Comparison of ENCODE assay signal across 8 cellular contexts in the genomic region with DNA sequence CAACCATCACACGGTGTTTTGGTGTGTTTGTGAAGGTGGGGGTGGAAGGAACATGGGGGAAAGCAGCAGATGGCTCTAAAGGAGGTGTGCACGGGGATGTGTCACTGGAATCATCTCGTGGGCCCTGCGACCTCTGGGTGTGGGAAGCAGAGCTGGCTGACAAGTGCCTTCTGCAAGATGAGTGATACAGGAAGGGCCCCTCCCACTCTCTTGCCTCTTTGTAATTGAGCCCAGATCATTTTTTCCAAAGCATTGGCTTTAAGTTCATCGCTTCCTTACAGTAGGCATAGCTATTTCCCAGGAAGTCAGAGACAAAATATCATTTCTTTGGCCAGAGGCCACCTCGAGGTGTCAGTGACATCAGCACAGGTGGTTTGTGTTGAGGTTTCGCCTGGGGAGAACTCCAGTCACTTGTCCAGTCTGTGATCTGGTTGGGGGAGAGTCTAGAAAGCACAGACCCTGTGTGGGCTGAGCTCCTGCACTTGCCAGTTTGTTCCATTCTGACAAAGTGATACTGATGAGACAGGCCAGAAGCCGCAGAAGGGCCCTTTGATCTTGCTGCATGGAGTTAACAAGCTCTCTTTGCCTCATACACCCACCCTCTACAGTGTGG. TPM values are rescaled to one million over a fixed set of nuclear protein-coding genes. Genes with fewer than 3 reads are reported as not detected.
DNase-seq lines count a peak whose midpoint lies in the region; ATAC-seq and TF ChIP-seq lines count a peak whose summit lies in the region.

No MANE protein-coding gene starts in this region.

- no peaks in the 10 kb centered on the region for H3K27me3 Mint-ChIP-seq in activated CD4-positive, alpha-beta T cell treated with anti-CD3 and anti-CD28 coated beads, Interleukin-2, amount 10 ng/mL, durations not matched to agents 7 days and 5 days
- no peaks in the 10 kb centered on the region for H3K27me3 Mint-ChIP-seq in chondrocyte (ENCODE audit: low read depth)

- no peak for ATAC-seq in GM21576 (IDR thresholded peaks at IDR 0.05; ENCODE audit: unreplicated experiment)

- peak overlapping the region; percentile 74 for H3K27ac Mint-ChIP-seq in activated CD4-positive, alpha-beta T cell treated with anti-CD3 and anti-CD28 coated beads, Interleukin-2, amount 10 ng/mL, durations not matched to agents 7 days and 5 days
- H3K27ac Mint-ChIP-seq in chondrocyte (ENCODE audit: unreplicated experiment), result peak overlapping the region; percentile 20

- no peak for TF ChIP-seq CTCF in chondrocyte (IDR thresholded peaks at IDR 0.05)

- no peak overlapping the region for H3K4me3 Mint-ChIP-seq in activated CD4-positive, alpha-beta T cell treated with anti-CD3 and anti-CD28 coated beads, Interleukin-2, amount 10 ng/mL, durations not matched to agents 7 days and 5 days
- no peak overlapping the region for H3K4me3 Mint-ChIP-seq in chondrocyte (ENCODE audit: unreplicated experiment)

- POLR2A ChIA-PET in activated CD4-positive, alpha-beta T cell treated with anti-CD3 and anti-CD28 coated beads, Interleukin-2, amount 10 ng/mL, durations not matched to agents 7 days and 5 days (lab: Charles Lee), result interaction anchor here (0.5 to 1.4 kb wide), 4 partner anchors 10 to 1145 kb away, joined by 3 to 4 read pairs (median 4); a partner anchor contains a TSS

- CTCF ChIA-PET in activated CD4-positive, alpha-beta T cell treated with anti-CD3 and anti-CD28 coated beads, Interleukin-2, amount 10 ng/mL, durations not matched to agents 7 days and 5 days (lab: Charles Lee), result interaction anchor here (2.0 to 4.7 kb wide), 3 partner anchors 9 to 17 kb away, joined by 9 to 34 read pairs (median 10); no protein-coding TSS in a partner anchor

- peaks cover 37% of the 10 kb centered on the region for H3K4me1 Mint-ChIP-seq in activated CD4-positive, alpha-beta T cell treated with anti-CD3 and anti-CD28 coated beads, Interleukin-2, amount 10 ng/mL, durations not matched to agents 7 days and 5 days
- peaks cover 24% of the 10 kb centered on the region for H3K4me1 Mint-ChIP-seq in chondrocyte (ENCODE audit: low read depth)

- DNase-seq in GM03348 (ENCODE audit: low spot score) (peak; percentile 70), chondrocyte (ENCODE audit: low spot score) (no peak), H4 (ENCODE audit: low spot score) (no peak), GOT3 (lab: John Stamatoyannopoulos, UW) (no peak), HPDE6-E6E7 (ENCODE audit: extremely low spot score) (no peak)
- peak; percentile 65 for DNase-seq in activated CD4-positive, alpha-beta T cell treated with anti-CD3 and anti-CD28 coated beads, Interleukin-2, amount 10 ng/mL, durations not matched to agents 7 days and 5 days
- DNase-seq in stimulated activated CD4-positive, alpha-beta T cell treated with anti-CD3 and anti-CD28 coated beads, Interleukin-1b, Interleukin-23, amount 100 ng/mL, for 48 hours, result peak; percentile 90

- no peaks in the 10 kb centered on the region for H3K9me3 Mint-ChIP-seq in activated CD4-positive, alpha-beta T cell treated with anti-CD3 and anti-CD28 coated beads, Interleukin-2, amount 10 ng/mL, durations not matched to agents 7 days and 5 days
- H3K9me3 Mint-ChIP-seq in chondrocyte (ENCODE audit: low read depth), result no peaks in the 10 kb centered on the region

- peaks cover 59% of the 10 kb centered on the region for H3K36me3 Mint-ChIP-seq in activated CD4-positive, alpha-beta T cell treated with anti-CD3 and anti-CD28 coated beads, Interleukin-2, amount 10 ng/mL, durations not matched to agents 7 days and 5 days (ENCODE audit: low read depth)
- peaks cover 30% of the 10 kb centered on the region for H3K36me3 Mint-ChIP-seq in chondrocyte (ENCODE audit: low read depth)

RNA-seq across cellular contexts. Expression of a gene that starts 20.6 kb away (rescaled TPM):
- total RNA-seq in activated CD4-positive, alpha-beta T cell treated with anti-CD3 and anti-CD28 coated beads, Interleukin-2, amount 10 ng/mL, durations not matched to agents 7 days and 5 days, result 10 to 100 TPM; 20.2 to 25.3 TPM
- 38.4 to 49.5 TPM (median 49.1 TPM) in 3 replicates for total RNA-seq in chondrocyte
- total RNA-seq in H4 (2014; rRNA removed; shearing (Covaris generic)), result 15.1 and 22.4 TPM in 2 replicates

RNA-seq across cellular contexts. Expression of a gene that starts 33.9 kb away (rescaled TPM):
- total RNA-seq in activated CD4-positive, alpha-beta T cell treated with anti-CD3 and anti-CD28 coated beads, Interleukin-2, amount 10 ng/mL, durations not matched to agents 7 days and 5 days, result 10 to 100 TPM; 51.8 to 53.2 TPM
- 37.2 to 46.0 TPM (median 41.7 TPM) in 3 replicates for total RNA-seq in chondrocyte
- 16.3 and 22.7 TPM in 2 replicates for total RNA-seq in H4 (2014; rRNA removed; shearing (Covaris generic))

RNA-seq across cellular contexts. Expression of a gene that starts 33.9 kb away (rescaled TPM):
- total RNA-seq in activated CD4-positive, alpha-beta T cell treated with anti-CD3 and anti-CD28 coated beads, Interleukin-2, amount 10 ng/mL, durations not matched to agents 7 days and 5 days, result 100 to 1,000 TPM; 132 to 165 TPM
- total RNA-seq in chondrocyte, result 77.1 to 83.2 TPM (median 83.1 TPM) in 3 replicates
- total RNA-seq in H4 (2014; rRNA removed; shearing (Covaris generic)), result 59.1 and 59.3 TPM in 2 replicates

Comparison
In these comparisons a context has a peak if more than half of its experiments do, and no peak if none do; other contexts are left out.
1. DNase-seq: peak in GM03348 (single experiment), activated CD4-positive, alpha-beta T cell treated with anti-CD3 and anti-CD28 coated beads, Interleukin-2, amount 10 ng/mL, durations not matched to agents 7 days and 5 days (single experiment) and stimulated activated CD4-positive, alpha-beta T cell treated with anti-CD3 and anti-CD28 coated beads, Interleukin-1b, Interleukin-23, amount 100 ng/mL, for 48 hours (single experiment); none in chondrocyte (single experiment), H4 (single experiment), GOT3 (single experiment) and HPDE6-E6E7 (single experiment).